Comparison of ENCODE assay signal across 2 cellular contexts in genomic region chr14:93099187-93099586, GRCh38.
TF ChIP-seq lines count a peak whose summit lies in the region.

No MANE protein-coding gene starts in this region.

TF ChIP-seq in H1, 55 proteins besides CTCF, POLR2A, EP300 and RAD21:
- TF ChIP-seq CBX5 (IDR thresholded peaks at IDR 0.05; ENCODE audit: low read depth, low read length) (no peak), SIX5 (IDR thresholded peaks at IDR 0.05; ENCODE audit: low read depth, low read length) (no peak), CTBP2 (IDR thresholded peaks at IDR 0.05; ENCODE audit: borderline replicate concordance, insufficient read depth, insufficient read length, low read length) (no peak), TAF1 (IDR thresholded peaks at IDR 0.05; ENCODE audit: low read depth, low read length) (no peak), CHD2 (IDR thresholded peaks at IDR 0.05; ENCODE audit: low read length) (no peak), MAX (IDR thresholded peaks at IDR 0.05) (no peak), KDM5A (IDR thresholded peaks at IDR 0.05; ENCODE audit: low read length) (no peak), SRF (IDR thresholded peaks at IDR 0.05; ENCODE audit: low read depth, low read length) (no peak), RXRA (IDR thresholded peaks at IDR 0.05; ENCODE audit: insufficient read depth, low read depth, low read length) (no peak), KDM4A (IDR thresholded peaks at IDR 0.05; ENCODE audit: low read depth, low read length, severe bottlenecking) (no peak), EZH2 (IDR thresholded peaks at IDR 0.05; ENCODE audit: low read depth, low read length, severe bottlenecking) (no peak), SIN3A (conservative IDR thresholded peaks at IDR 0.05 in 1 of 2, IDR thresholded peaks at IDR 0.05 in 1 of 2; ENCODE audit: low read depth in 1 of 2, low read length in 2 of 2) (no peak), PHF8 (conservative IDR thresholded peaks at IDR 0.05; ENCODE audit: low read depth, low read length) (no peak), EGR1 (IDR thresholded peaks at IDR 0.05; ENCODE audit: borderline replicate concordance, low read depth, low read length) (no peak), JUND (IDR thresholded peaks at IDR 0.05; ENCODE audit: low read length) (no peak), NRF1 (IDR thresholded peaks at IDR 0.05; ENCODE audit: low read depth, low read length) (no peak)

TF ChIP-seq in HEK293T, 16 proteins besides CTCF, POLR2A, EP300 and RAD21:
- TF ChIP-seq LEF1 (IDR thresholded peaks at IDR 0.05; ENCODE audit: borderline replicate concordance) = no peak
- TF ChIP-seq FOXK2 (IDR thresholded peaks at IDR 0.05) = no peak
- TF ChIP-seq BHLHE40 (IDR thresholded peaks at IDR 0.05; ENCODE audit: borderline replicate concordance) = no peak
- TF ChIP-seq ARNT (IDR thresholded peaks at IDR 0.05) = no peak
- TF ChIP-seq, protein P1, sequence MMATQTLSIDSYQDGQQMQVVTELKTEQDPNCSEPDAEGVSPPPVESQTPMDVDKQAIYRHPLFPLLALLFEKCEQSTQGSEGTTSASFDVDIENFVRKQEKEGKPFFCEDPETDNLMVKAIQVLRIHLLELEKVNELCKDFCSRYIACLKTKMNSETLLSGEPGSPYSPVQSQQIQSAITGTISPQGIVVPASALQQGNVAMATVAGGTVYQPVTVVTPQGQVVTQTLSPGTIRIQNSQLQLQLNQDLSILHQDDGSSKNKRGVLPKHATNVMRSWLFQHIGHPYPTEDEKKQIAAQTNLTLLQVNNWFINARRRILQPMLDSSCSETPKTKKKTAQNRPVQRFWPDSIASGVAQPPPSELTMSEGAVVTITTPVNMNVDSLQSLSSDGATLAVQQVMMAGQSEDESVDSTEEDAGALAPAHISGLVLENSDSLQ (IDR thresholded peaks at IDR 0.05) = no peak
- no peak for TF ChIP-seq CTBP1 (IDR thresholded peaks at IDR 0.05; ENCODE audit: borderline replicate concordance)
- no peak for TF ChIP-seq SP1 (IDR thresholded peaks at IDR 0.05)
- no peak for TF ChIP-seq NFRKB (IDR thresholded peaks at IDR 0.05)
- TF ChIP-seq ZNF384 (IDR thresholded peaks at IDR 0.05) = no peak
- TF ChIP-seq SUZ12 (IDR thresholded peaks at IDR 0.05) = no peak
- no peak for TF ChIP-seq FOXM1 (IDR thresholded peaks at IDR 0.05; ENCODE audit: borderline replicate concordance)
- no peak for TF ChIP-seq ELF4 (IDR thresholded peaks at IDR 0.05)
- no peak for TF ChIP-seq FOXA1 (IDR thresholded peaks at IDR 0.05)
- TF ChIP-seq HDGF (IDR thresholded peaks at IDR 0.05; ENCODE audit: borderline replicate concordance) = no peak
- no peak for TF ChIP-seq TARDBP (IDR thresholded peaks at IDR 0.05)
- no peak for TF ChIP-seq L3MBTL2 (conservative IDR thresholded peaks at IDR 0.05)
